In the genomic region with DNA sequence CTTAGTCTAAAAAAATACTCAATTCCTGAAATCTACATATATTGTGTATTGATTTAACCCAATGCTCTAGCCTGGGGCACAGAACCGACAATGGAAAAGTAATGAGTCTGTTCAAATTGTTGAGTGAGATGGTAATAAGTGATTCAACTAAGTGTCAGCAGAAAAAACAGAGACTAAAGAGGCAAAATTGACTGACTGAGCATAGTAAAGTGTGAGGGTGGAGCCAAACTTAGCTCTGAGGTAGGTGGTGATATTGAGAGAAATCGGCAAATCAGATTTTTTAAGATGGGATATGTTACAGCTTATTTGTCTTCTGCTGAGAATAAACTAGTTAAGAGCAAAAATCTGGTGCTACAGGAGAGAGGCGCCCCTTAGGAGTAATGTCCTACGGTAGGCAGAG, we compare ENCODE assay signal across 7 cellular contexts.
"Had no signal": no experiment of that assay in that cellular context is flagged by ENCODE, and none has a peak within 500 bp of the region (broad histone marks: within the 10 kb centered on the region; RNA-seq: fewer than 3 reads in every experiment).

No MANE protein-coding gene starts in this region.

- FAIRE-seq: G401.6, GM12878, GM12892, GM18507, GM19239 had no signal

- H3K4me3 ChIP-seq: GM12878 had no signal

- DNase-seq: GDM1, GF-D8 had no signal
